In the genomic region with DNA sequence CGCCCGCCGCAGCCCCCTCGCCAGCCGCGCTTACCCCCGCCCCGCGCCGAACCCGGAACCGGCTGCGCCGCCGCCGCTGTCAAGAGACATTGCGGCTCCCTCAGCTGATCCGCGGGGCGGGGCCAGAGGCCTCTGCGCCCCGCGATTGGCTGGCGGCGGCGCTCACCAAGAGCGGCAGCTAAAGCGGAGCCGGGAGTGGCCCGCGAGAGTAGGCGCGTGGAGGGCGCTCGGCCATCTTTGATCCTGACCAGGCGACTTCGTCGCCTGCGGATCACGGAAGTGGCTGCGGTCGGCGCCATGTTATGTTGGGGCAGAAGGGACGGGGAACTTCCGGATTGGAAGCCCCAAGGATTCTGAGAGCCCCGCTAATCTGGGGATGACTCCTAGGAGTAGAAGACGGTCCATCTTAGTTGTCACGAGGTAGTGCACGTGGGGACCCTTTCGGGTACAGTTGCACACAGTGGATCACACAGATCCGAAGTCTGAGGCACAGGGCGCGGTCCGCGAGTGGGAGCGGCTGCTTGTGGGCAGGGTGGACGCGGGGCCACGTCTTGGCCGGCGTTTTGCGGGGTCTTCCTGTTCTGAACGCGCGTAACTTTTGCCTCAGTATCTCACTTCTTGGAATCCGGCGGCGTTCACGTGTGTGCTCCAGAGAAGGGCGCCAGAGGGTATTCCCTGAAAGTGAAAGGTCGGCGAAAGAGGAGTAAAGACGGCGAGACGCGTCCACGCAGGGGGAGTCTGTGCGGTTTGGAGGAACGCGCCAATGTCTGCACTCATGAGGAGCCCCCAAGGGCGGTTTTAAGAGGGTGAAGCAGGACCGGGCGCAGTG, we compare ENCODE assay signal across 8 cellular contexts. TPM values are rescaled to one million over a fixed set of nuclear protein-coding genes. Genes with fewer than 3 reads are reported as not detected.
DNase-seq lines count a peak whose midpoint lies in the region; ATAC-seq and TF ChIP-seq lines count a peak whose summit lies in the region.

A gene with protein sequence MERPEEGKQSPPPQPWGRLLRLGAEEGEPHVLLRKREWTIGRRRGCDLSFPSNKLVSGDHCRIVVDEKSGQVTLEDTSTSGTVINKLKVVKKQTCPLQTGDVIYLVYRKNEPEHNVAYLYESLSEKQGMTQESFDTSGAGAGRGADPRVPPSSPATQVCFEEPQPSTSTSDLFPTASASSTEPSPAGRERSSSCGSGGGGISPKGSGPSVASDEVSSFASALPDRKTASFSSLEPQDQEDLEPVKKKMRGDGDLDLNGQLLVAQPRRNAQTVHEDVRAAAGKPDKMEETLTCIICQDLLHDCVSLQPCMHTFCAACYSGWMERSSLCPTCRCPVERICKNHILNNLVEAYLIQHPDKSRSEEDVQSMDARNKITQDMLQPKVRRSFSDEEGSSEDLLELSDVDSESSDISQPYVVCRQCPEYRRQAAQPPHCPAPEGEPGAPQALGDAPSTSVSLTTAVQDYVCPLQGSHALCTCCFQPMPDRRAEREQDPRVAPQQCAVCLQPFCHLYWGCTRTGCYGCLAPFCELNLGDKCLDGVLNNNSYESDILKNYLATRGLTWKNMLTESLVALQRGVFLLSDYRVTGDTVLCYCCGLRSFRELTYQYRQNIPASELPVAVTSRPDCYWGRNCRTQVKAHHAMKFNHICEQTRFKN (minus strand): TSS at position 93 of the 829 bp plus-strand sequence. CDS start 277 bp downstream, outside the sequence.

- H3K4me3 ChIP-seq in HFF-Myc (replicated peaks; ENCODE audit: low read depth, low read length) (peak within 1 kb of the TSS; percentile 71), heart right ventricle (peak within 1 kb of the TSS; percentile 61 to 97 (median 78)), transverse colon (peak within 1 kb of the TSS; percentile 56 to 98 (median 76))

- peaks cover 20% of the 10 kb centered on the region for H3K4me1 Mint-ChIP-seq in T-helper 1 cell treated with Interleukin-12 subunit alpha and Interleukin-12 subunit beta and Interleukin-4 antibody, amounts not matched to agents 30 μg/mL and 1 μg/mL, for 36 hours (ENCODE audit: low read depth)

- peaks cover 0 to 17% (median 8%) of the 10 kb centered on the region in 9 donors for H3K4me1 ChIP-seq in heart right ventricle
- peaks cover 0 to 15% (median 8%) of the 10 kb centered on the region in 4 donors for H3K4me1 ChIP-seq in transverse colon

- TF ChIP-seq EP300 in transverse colon (IDR thresholded peaks at IDR 0.05; ENCODE audit: low read depth) = no peak

- ATAC-seq in heart right ventricle = peak; percentile 99 to 100 (median 100)

- in situ Hi-C loops in transverse colon (cut with MboI; ENCODE audit: low pct_ligation_motif_present in 1 of 4, low pct_unique_long_range_greater_than_20kb in 1 of 4, low sequenced_read_pairs in 3 of 4) = no loop called here

- H3K9me3 ChIP-seq in heart right ventricle (peaks cover 0 to 7% (median 0%) of the 10 kb centered on the region in 11 donors), transverse colon (no peaks in the 10 kb centered on the region)

- peak; percentile 73 for TF ChIP-seq POLR2A in transverse colon (IDR thresholded peaks at IDR 0.05)

- H3K27me3 ChIP-seq in heart right ventricle = no peaks in the 10 kb centered on the region
- no peaks in the 10 kb centered on the region for H3K27me3 ChIP-seq in transverse colon

- peak within 1 kb of the TSS; percentile 97 for H3K27ac Mint-ChIP-seq in T-helper 1 cell treated with Interleukin-12 subunit alpha and Interleukin-12 subunit beta and Interleukin-4 antibody, amounts not matched to agents 30 μg/mL and 1 μg/mL, for 36 hours

- H3K27me3 Mint-ChIP-seq in T-helper 1 cell treated with Interleukin-12 subunit alpha and Interleukin-12 subunit beta and Interleukin-4 antibody, amounts not matched to agents 30 μg/mL and 1 μg/mL, for 36 hours (ENCODE audit: low read depth) = peaks cover 6% of the 10 kb centered on the region

- intact Hi-C loops in heart right ventricle (cut with DNase I) (loop anchor here in 4 of 10 donors (1.0 to 10.0 kb wide), 5 partner anchors 21 to 123 kb away; partner anchors contain the start of genes ZNF605 (in 2 of the 4), ANKLE2 (in 1 of the 4) and GOLGA3 (in 1 of the 4)), transverse colon (cut with DNase I; ENCODE audit: low total_unique reads) (no loop called here)

- no peak for TF ChIP-seq CTCF in HFF-Myc (IDR thresholded peaks at IDR 0.05; ENCODE audit: low read depth, low read length, missing control alignments)
- TF ChIP-seq CTCF in heart right ventricle (IDR thresholded peaks at IDR 0.05) = no peak
- TF ChIP-seq CTCF in transverse colon (IDR thresholded peaks at IDR 0.05) = peak in 1 of 5 experiments; percentile 8

- H3K36me3 ChIP-seq in heart right ventricle = peaks cover 0 to 29% (median 0%) of the 10 kb centered on the region in 9 donors
- peaks cover 0 to 8% (median 0%) of the 10 kb centered on the region in 4 donors for H3K36me3 ChIP-seq in transverse colon

- H3K27ac ChIP-seq in heart right ventricle (peak within 1 kb of the TSS; percentile 86 to 99 (median 94)), transverse colon (peak within 1 kb of the TSS; percentile 93 to 98 (median 94))

- H3K9me3 Mint-ChIP-seq in T-helper 1 cell treated with Interleukin-12 subunit alpha and Interleukin-12 subunit beta and Interleukin-4 antibody, amounts not matched to agents 30 μg/mL and 1 μg/mL, for 36 hours = peaks cover 40% of the 10 kb centered on the region

- peak; percentile 95 for DNase-seq in GF-D8 (lab: John Stamatoyannopoulos, UW)
- peak; percentile 84 for DNase-seq in HFF-Myc (ENCODE audit: extremely low read depth, low read depth)
- DNase-seq in NCI-H1105 treated with DMSO at 0.1 percent for 48 hours (lab: John Stamatoyannopoulos, UW) = peak; percentile 84
- peak; percentile 92 for DNase-seq in amniotic stem cell (lab: John Stamatoyannopoulos, UW)
- DNase-seq in heart right ventricle = peak; percentile 95 to 96
- DNase-seq in pons (ENCODE audit: low spot score) = peak; percentile 97
- DNase-seq in transverse colon = peak; percentile 97

- peaks cover 42% of the 10 kb centered on the region for H3K36me3 Mint-ChIP-seq in T-helper 1 cell treated with Interleukin-12 subunit alpha and Interleukin-12 subunit beta and Interleukin-4 antibody, amounts not matched to agents 30 μg/mL and 1 μg/mL, for 36 hours (ENCODE audit: low read depth)

- H3K4me3 Mint-ChIP-seq in T-helper 1 cell treated with Interleukin-12 subunit alpha and Interleukin-12 subunit beta and Interleukin-4 antibody, amounts not matched to agents 30 μg/mL and 1 μg/mL, for 36 hours = peak within 1 kb of the TSS; percentile 90

- 1% methylated on average over 82 to 83 of the region's 83 CpGs for WGBS in heart right ventricle, 2 donors
- 2 to 3% methylated on average over 12 to 49 of the region's 83 CpGs for WGBS in transverse colon (ENCODE audit: low coverage in 1 of 2), 2 donors

RNA-seq across cellular contexts. Expression of the gene that starts here (rescaled TPM):
- 10 to 100 TPM; 10.2 to 19.5 (median 15.0) TPM for total RNA-seq in heart right ventricle
- polyA plus RNA-seq in heart right ventricle = 10 to 100 TPM; 14.4 to 27.2 TPM
- 100 to 1,000 TPM in 1 of 4 donors, 10 to 100 TPM in 3; 47.7 to 132 (median 61.9) TPM for total RNA-seq in transverse colon

Comparison
In these comparisons a context has a peak if more than half of its experiments do, and no peak if none do; other contexts are left out.
1. Peak in every context shown above with its lines: DNase-seq, ATAC-seq, H3K4me3 ChIP-seq and H3K27ac ChIP-seq.